8 cellular contexts compared by ENCODE assay signal in the genomic region with DNA sequence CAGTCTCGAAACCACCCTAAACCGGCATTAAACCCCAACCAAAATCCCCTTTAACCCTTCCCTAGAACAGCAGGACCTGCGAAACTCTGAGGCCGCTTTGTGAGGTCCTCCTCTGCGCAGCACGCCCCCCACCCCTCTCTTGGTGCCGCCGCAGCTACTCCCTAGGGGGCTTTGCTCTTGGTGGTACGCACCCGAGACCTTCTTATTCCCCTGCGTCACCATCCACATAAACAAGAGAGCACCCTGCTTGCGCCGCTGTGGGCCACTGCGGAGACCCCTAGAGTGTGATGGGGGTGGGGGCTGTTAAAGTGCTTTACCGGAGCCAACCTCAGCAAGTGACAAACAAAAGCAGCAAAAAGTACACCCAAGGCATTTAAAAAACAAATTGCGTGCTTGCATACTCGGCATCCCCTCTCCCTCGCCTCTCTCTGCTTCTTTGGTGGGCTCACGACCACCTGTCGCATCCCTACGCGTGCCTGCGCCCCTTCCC. TPM values are rescaled to one million over a fixed set of nuclear protein-coding genes. Genes with fewer than 3 reads are reported as not detected.
DNase-seq lines count a peak whose midpoint lies in the region; ATAC-seq and TF ChIP-seq lines count a peak whose summit lies in the region.

No MANE protein-coding gene starts in this region.

- peaks cover 6% of the 10 kb centered on the region for H3K36me3 Mint-ChIP-seq in type B pancreatic cell

- intact Hi-C loops in heart left ventricle (cut with DNase I) (loop anchor here in 5 of 10 donors (1.0 to 10.0 kb wide), 4 partner anchors 200 to 617 kb away; partner anchors contain the start of gene STX16 (in 2 of the 5)), left ventricle myocardium superior (cut with micrococcal nuclease) (no loop called here)

- H3K9me3 ChIP-seq in heart left ventricle (no peaks in the 10 kb centered on the region), mesodermal cell (ENCODE audit: control insufficient read depth, low read length) (no peaks in the 10 kb centered on the region)

- peak overlapping the region; percentile 95 for H3K4me3 Mint-ChIP-seq in type B pancreatic cell

- H3K4me3 ChIP-seq in heart left ventricle (peak overlapping the region; percentile 15 to 78 (median 57)), brain microvascular endothelial cell (ENCODE audit: low read depth, low read length) (peak overlapping the region; percentile 74), mesodermal cell (ENCODE audit: extremely low read depth, insufficient read depth, low read length, poor library complexity, severe bottlenecking) (peak overlapping the region; percentile 61)

- in situ Hi-C loops in brain microvascular endothelial cell (cut with HindIII; ENCODE audit: low pct_ligation_motif_present, low sequenced_read_pairs) = loop anchor here (25.0 kb wide), 1 partner anchor 360 kb away; no protein-coding TSS in a partner anchor

- H3K4me1 ChIP-seq in heart left ventricle = peaks cover 0 to 27% (median 5%) of the 10 kb centered on the region in 12 donors
- peaks cover 3% of the 10 kb centered on the region for H3K4me1 ChIP-seq in mesodermal cell (ENCODE audit: control insufficient read depth, insufficient read depth, low read length, poor library complexity, severe bottlenecking)

- H3K27ac Mint-ChIP-seq in type B pancreatic cell = no peak overlapping the region

- H3K27me3 ChIP-seq in heart left ventricle (peaks cover 11 to 72% (median 39%) of the 10 kb centered on the region in 9 donors), brain microvascular endothelial cell (replicated peaks) (peaks cover 29% of the 10 kb centered on the region)

- H3K4me1 Mint-ChIP-seq in type B pancreatic cell (ENCODE audit: unreplicated experiment) = peaks cover 18% of the 10 kb centered on the region

- no peak overlapping the region for H3K27ac ChIP-seq in heart left ventricle
- no peak overlapping the region for H3K27ac ChIP-seq in brain microvascular endothelial cell
- H3K27ac ChIP-seq in mesodermal cell (ENCODE audit: low read depth, low read length, severe bottlenecking) = no peak overlapping the region

- no peak for DNase-seq in heart left ventricle
- no peak for DNase-seq in left ventricle myocardium superior
- DNase-seq in brain microvascular endothelial cell = no peak
- DNase-seq in type B pancreatic cell (ENCODE audit: extremely low spot score, unreplicated experiment) = no peak
- DNase-seq in left lobe of liver (ENCODE audit: low spot score) = no peak
- no peak for DNase-seq in GM19240 (ENCODE audit: insufficient read length, low spot score)

- no peaks in the 10 kb centered on the region for H3K36me3 ChIP-seq in heart left ventricle
- no peaks in the 10 kb centered on the region for H3K36me3 ChIP-seq in brain microvascular endothelial cell (replicated peaks)
- peaks cover 3% of the 10 kb centered on the region for H3K36me3 ChIP-seq in mesodermal cell (ENCODE audit: control insufficient read depth, insufficient read depth, low read length)

- TF ChIP-seq POLR2A in heart left ventricle (IDR thresholded peaks at IDR 0.05) = no peak

- no peak for TF ChIP-seq CTCF in heart left ventricle (IDR thresholded peaks at IDR 0.05)
- no peak for TF ChIP-seq CTCF in brain microvascular endothelial cell (IDR thresholded peaks at IDR 0.05; ENCODE audit: low read depth, low read length, missing control alignments)
- no peak for TF ChIP-seq CTCF in type B pancreatic cell (conservative IDR thresholded peaks at IDR 0.05)

- H3K9me3 Mint-ChIP-seq in type B pancreatic cell = no peaks in the 10 kb centered on the region

- ATAC-seq in heart left ventricle = no peak
- no peak for ATAC-seq in left ventricle myocardium superior
- no peak for ATAC-seq in HG03095 (IDR thresholded peaks at IDR 0.05; ENCODE audit: unreplicated experiment)
- ATAC-seq in left lobe of liver = no peak

- 29 to 63% (median 32%) methylated on average over 16 to 23 of the region's 23 CpGs for WGBS in heart left ventricle, 4 donors
- WGBS in mesodermal cell (ENCODE audit: insufficient coverage in 2 of 2), 2 experiments = 26 to 43% methylated on average over 7 of the region's 23 CpGs

- H3K27me3 Mint-ChIP-seq in type B pancreatic cell = peaks cover 66% of the 10 kb centered on the region

RNA-seq across cellular contexts. Expression of gene GNAS, which starts 0.5 kb away (rescaled TPM):
- total RNA-seq in heart left ventricle (1,000 to 10,000 TPM; 1,430 to 2,119 (median 1,604) TPM), left ventricle myocardium superior (1,575 TPM), type B pancreatic cell (ENCODE audit: low replicate concordance) (1,005 and 1,406 TPM in 2 replicates), left lobe of liver (305 TPM)
- polyA plus RNA-seq in heart left ventricle = 1,000 to 10,000 TPM; 1,246 to 2,999 TPM
- polyA plus RNA-seq in mesodermal cell (2013, experiment 1 of 2) = 1,889 TPM
- polyA plus RNA-seq in mesodermal cell (2013, experiment 2 of 2) = 1,868 TPM

RNA-seq across cellular contexts. Expression of gene GNAS-AS1, which starts 1.3 kb away (rescaled TPM):
- under 1 TPM in 7 of 9 donors, not detected in 2; 0.22 to 0.79 (median 0.29) TPM for total RNA-seq in heart left ventricle
- under 1 TPM; 0.17 to 0.91 TPM for polyA plus RNA-seq in heart left ventricle
- total RNA-seq in left ventricle myocardium superior = 0.35 TPM
- polyA plus RNA-seq in mesodermal cell (2013, experiment 1 of 2) = 2.2 TPM
- polyA plus RNA-seq in mesodermal cell (2013, experiment 2 of 2) = 2.0 TPM
- 1.7 and 6.1 TPM in 2 replicates for total RNA-seq in type B pancreatic cell (ENCODE audit: low replicate concordance)
- 0.35 TPM for total RNA-seq in left lobe of liver
